Comparison of ENCODE assay signal across 28 cellular contexts in the genomic region with DNA sequence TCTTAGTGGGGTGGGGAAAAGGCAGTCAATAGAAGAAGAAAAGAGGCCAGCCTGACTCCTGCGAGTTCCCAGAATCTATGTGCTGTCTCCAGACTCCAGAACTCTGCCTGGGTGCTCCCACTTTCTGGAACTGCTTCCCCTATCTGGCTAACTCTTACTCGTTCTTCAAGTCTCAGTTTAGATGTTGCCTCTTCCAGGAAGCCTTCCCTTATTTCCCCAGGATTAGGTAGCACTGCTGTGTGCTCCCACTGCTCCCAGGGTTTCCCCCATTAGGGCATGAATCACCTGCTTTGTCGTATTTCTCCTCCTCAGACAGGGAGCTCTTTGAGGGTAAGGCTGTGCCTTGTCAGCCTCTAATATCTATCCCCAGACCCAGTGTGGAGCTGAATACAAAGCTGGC. TPM values are rescaled to one million over a fixed set of nuclear protein-coding genes. Genes with fewer than 3 reads are reported as not detected.
"Had no signal": no experiment of that assay in that cellular context is flagged by ENCODE, and none has a peak within 500 bp of the region (broad histone marks: within the 10 kb centered on the region; RNA-seq: fewer than 3 reads in every experiment).

No MANE protein-coding gene starts in this region.

- H3K4me3 ChIP-seq: cardiac muscle cell, colonic mucosa, gastroesophageal sphincter, ovary, spleen, suprapubic skin, tibial nerve had no signal

- FAIRE-seq: endothelial cell of umbilical vein, keratinocyte, urothelium cell line had no signal

- DNase-seq: activated CD4-positive, alpha-beta T cell treated with anti-CD3 and anti-CD28 coated beads for 36 hours; activated CD4-positive, alpha-beta T cell treated with anti-CD3 and anti-CD28 coated beads, Interleukin-2, amount 50 U/mL, for 4 hours; activated CD4-positive, CD25-positive, alpha-beta regulatory T cell; activated effector memory CD4-positive, alpha-beta T cell treated with Interleukin-2 at 50 U/mL for 16 hours; activated naive CD4-positive, alpha-beta T cell treated with Interleukin-2 at 50 U/mL for 16 hours; activated naive CD8-positive, alpha-beta T cell treated with anti-CD3 and anti-CD28 coated beads, Interleukin-2, amount 10 ng/mL, durations not matched to agents 7 days and 5 days; activated T-cell treated with anti-CD3 and anti-CD28 coated beads for 4 hours; amygdala; cerebellar nuclear complex; colonic mucosa; effector memory CD8-positive, alpha-beta T cell; hippocampal formation; left cardiac atrium; left ventricle myocardium superior; nephron progenitor cell; ovary; spleen; stimulated activated naive CD4-positive, alpha-beta T cell had no signal

- H3K27ac ChIP-seq: cardiac muscle cell, colonic mucosa, neutrophil, ovary, spleen, suprapubic skin, tibial nerve had no signal

- H3K4me3 Mint-ChIP-seq: activated CD4-positive, alpha-beta T cell treated with anti-CD3 and anti-CD28 coated beads for 36 hours; activated naive CD8-positive, alpha-beta T cell treated with anti-CD3 and anti-CD28 coated beads, Interleukin-2, amount 10 ng/mL, durations not matched to agents 7 days and 5 days; effector memory CD8-positive, alpha-beta T cell; nephron progenitor cell had no signal

- H3K4me1 Mint-ChIP-seq: activated CD4-positive, alpha-beta T cell treated with anti-CD3 and anti-CD28 coated beads for 36 hours; activated naive CD8-positive, alpha-beta T cell treated with anti-CD3 and anti-CD28 coated beads, Interleukin-2, amount 10 ng/mL, durations not matched to agents 7 days and 5 days had no signal

- H3K9me3 ChIP-seq: colonic mucosa, gastroesophageal sphincter, neutrophil, ovary, spleen, suprapubic skin, tibial nerve had no signal

- H3K27me3 ChIP-seq: cardiac muscle cell, colonic mucosa, ovary had no signal

- H3K36me3 Mint-ChIP-seq: activated naive CD8-positive, alpha-beta T cell treated with anti-CD3 and anti-CD28 coated beads, Interleukin-2, amount 10 ng/mL, durations not matched to agents 7 days and 5 days had no signal

- H3K36me3 ChIP-seq: cardiac muscle cell, colonic mucosa, gastroesophageal sphincter, neutrophil, ovary, spleen, suprapubic skin, tibial nerve had no signal

- ATAC-seq: activated CD4-positive, alpha-beta T cell treated with anti-CD3 and anti-CD28 coated beads for 36 hours; effector memory CD8-positive, alpha-beta T cell; gastroesophageal sphincter; left ventricle myocardium superior had no signal

- H3K27ac Mint-ChIP-seq: activated CD4-positive, alpha-beta T cell treated with anti-CD3 and anti-CD28 coated beads for 36 hours; activated naive CD8-positive, alpha-beta T cell treated with anti-CD3 and anti-CD28 coated beads, Interleukin-2, amount 10 ng/mL, durations not matched to agents 7 days and 5 days; effector memory CD8-positive, alpha-beta T cell; nephron progenitor cell; progenitor cell of endocrine pancreas had no signal

RNA-seq across cellular contexts. Expression of a gene that starts 17.5 kb away (rescaled TPM):
- total RNA-seq: activated naive CD8-positive, alpha-beta T cell treated with anti-CD3 and anti-CD28 coated beads, Interleukin-2, amount 10 ng/mL, durations not matched to agents 7 days and 5 days; T-helper 2 cell treated with Interferon-gamma antibody and Interleukin-4, amounts not matched to agents 100 ng/mL and 5 ng/mL, for 36 hours had no signal
